1 cellular context compared by ENCODE assay signal in the genomic region with DNA sequence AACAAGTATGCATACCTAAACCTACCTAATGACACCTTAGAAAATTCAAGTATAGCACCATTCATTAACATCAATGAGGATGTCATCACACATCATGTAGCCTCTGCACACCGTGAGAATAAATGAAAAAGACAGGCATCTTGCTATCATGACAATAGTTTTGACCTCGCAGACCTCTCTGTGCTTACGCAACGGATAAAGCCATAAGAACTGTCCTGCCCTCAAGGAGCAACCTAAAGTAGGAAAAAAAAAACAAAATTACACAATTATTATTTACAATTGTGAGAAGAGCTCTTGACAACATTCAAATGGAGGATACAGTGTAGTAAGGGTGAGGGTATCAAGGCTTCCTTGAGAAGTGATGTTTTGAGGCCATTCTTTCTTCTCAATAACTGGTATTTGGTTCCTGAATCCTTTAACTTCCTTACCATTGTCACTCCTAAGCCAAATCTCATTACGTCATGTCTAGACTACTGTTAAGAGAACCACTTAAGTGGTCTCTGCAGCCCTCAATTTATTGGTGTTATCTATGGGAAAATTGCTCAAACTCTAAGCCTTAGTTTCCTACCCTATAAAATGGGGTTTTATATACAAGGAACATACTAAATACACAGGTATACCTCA.
TF ChIP-seq lines count a peak whose summit lies in the region.

No MANE protein-coding gene starts in this region.

TF ChIP-seq in endothelial cell of umbilical vein, 7 proteins besides CTCF, POLR2A, EP300 and RAD21:
- TF ChIP-seq, protein P1, sequence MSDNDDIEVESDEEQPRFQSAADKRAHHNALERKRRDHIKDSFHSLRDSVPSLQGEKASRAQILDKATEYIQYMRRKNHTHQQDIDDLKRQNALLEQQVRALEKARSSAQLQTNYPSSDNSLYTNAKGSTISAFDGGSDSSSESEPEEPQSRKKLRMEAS (IDR thresholded peaks at IDR 0.05; ENCODE audit: insufficient read depth, insufficient read length) = no peak
- TF ChIP-seq GATA2 (IDR thresholded peaks at IDR 0.05; ENCODE audit: insufficient read depth, insufficient read length, low read depth, low read length) = no peak
- no peak for TF ChIP-seq MYC (IDR thresholded peaks at IDR 0.05; ENCODE audit: low read depth, low read length)
- no peak for TF ChIP-seq POLR2AphosphoS5 (IDR thresholded peaks at IDR 0.05; ENCODE audit: insufficient read depth, low read depth, low read length)
- no peak for TF ChIP-seq FOS (IDR thresholded peaks at IDR 0.05; ENCODE audit: borderline replicate concordance, insufficient read depth, low read length)
- no peak for TF ChIP-seq EZH2 (IDR thresholded peaks at IDR 0.05; ENCODE audit: borderline replicate concordance, low read depth, low read length, severe bottlenecking)
- no peak for TF ChIP-seq JUN (IDR thresholded peaks at IDR 0.05; ENCODE audit: borderline replicate concordance, insufficient read depth, insufficient read length, low read depth)
